ENCODE assay signal across 20 cellular contexts in the genomic region with DNA sequence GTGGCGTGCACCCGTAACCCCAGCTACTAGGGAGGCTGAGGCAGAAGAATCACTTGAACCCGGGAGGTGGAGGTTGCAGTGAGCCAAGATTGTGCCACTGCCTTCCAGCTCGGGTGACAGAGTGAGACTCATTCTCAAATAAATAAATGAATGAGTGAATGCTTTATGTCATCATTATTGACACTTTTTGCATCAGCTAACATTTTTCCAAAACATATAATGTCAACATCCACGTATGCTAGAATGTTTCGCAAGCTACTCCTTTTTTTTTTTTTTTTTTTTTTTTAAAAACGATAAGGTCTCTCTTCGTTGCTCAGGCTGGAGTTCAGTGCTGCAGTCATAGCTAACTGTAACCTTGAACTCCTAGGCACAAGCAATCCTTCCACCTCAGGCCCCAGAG.
"Had no signal": no experiment of that assay in that cellular context is flagged by ENCODE, and none has a peak within 500 bp of the region (broad histone marks: within the 10 kb centered on the region; RNA-seq: fewer than 3 reads in every experiment).

No MANE protein-coding gene starts in this region.

- ATAC-seq: activated CD4-positive, alpha-beta T cell treated with anti-CD3 and anti-CD28 coated beads for 36 hours; heart left ventricle; left cardiac atrium; natural killer cell treated with Interleukin-12 subunit alpha and Interleukin-12 subunit beta and Interleukin-15 and Interleukin-18, amount 100 ng/mL, for 72 hours had no signal

- H3K4me3 ChIP-seq: cardiac muscle cell, heart left ventricle, prostate gland, thoracic aorta had no signal

- DNase-seq: activated B cell treated with CpG ODN at 0.5 μM for 24 hours; activated CD4-positive, alpha-beta T cell treated with anti-CD3 and anti-CD28 coated beads for 36 hours; activated CD4-positive, alpha-beta T cell treated with anti-CD3 and anti-CD28 coated beads, Interleukin-2, amount 50 U/mL, for 4 hours; activated CD8-positive, alpha-beta memory T cell treated with anti-CD3 and anti-CD28 coated beads, Interleukin-2, amount 50 U/mL, for 48 hours; activated naive CD4-positive, alpha-beta T cell treated with anti-CD3 and anti-CD28 coated beads for 36 hours; activated naive CD8-positive, alpha-beta T cell treated with anti-CD3 and anti-CD28 coated beads, Interleukin-2, amount 10 ng/mL, durations not matched to agents 7 days and 5 days; activated T-cell treated with anti-CD3 and anti-CD28 coated beads, Interleukin-2, amount 50 U/mL, for 48 hours; amygdala; effector CD4-positive, alpha-beta T cell; heart left ventricle; islet precursor cell; left cardiac atrium; stimulated activated CD4-positive, alpha-beta T cell treated with anti-CD3 and anti-CD28 coated beads, Interleukin-4, amount 100 ng/mL, for 1 hour; stimulated activated naive CD4-positive, alpha-beta T cell treated with Interleukin-2 at 50 U/mL for 16 hours; T-helper 1 cell; T-helper 9 cell had no signal
